In the genomic region with DNA sequence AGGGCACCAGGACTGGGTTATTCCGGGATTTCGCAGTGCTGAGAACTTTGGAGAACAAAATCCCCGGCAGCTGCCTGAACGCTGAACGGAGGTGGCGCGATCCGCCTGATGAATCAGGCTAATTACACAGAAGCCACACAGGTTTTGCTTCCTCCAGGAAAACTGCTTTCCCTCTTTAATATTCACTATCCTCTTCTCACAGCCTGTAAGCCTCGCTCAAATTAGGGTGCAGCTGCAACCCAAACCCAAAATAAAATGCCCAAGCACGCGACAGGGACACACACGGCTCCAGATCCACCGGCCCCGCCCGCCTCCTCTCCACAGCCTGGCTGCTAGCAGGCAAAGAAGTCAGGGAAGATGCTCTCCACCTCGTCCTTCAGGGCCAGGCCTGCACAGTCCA, we compare ENCODE assay signal across 19 cellular contexts. TPM values are rescaled to one million over a fixed set of nuclear protein-coding genes. Genes with fewer than 3 reads are reported as not detected.
"Had no signal": no experiment of that assay in that cellular context is flagged by ENCODE, and none has a peak within 500 bp of the region (broad histone marks: within the 10 kb centered on the region; RNA-seq: fewer than 3 reads in every experiment).

No MANE protein-coding gene starts in this region.

- H3K27me3 Mint-ChIP-seq: activated CD4-positive, alpha-beta T cell treated with anti-CD3 and anti-CD28 coated beads, Interleukin-2, amount 10 ng/mL, durations not matched to agents 7 days and 5 days; activated naive CD8-positive, alpha-beta T cell treated with anti-CD3 and anti-CD28 coated beads for 36 hours had no signal

- H3K4me1 ChIP-seq: heart right ventricle, psoas muscle, stomach had no signal

- H3K27ac Mint-ChIP-seq: activated CD4-positive, alpha-beta T cell treated with anti-CD3 and anti-CD28 coated beads, Interleukin-2, amount 10 ng/mL, durations not matched to agents 7 days and 5 days; activated naive CD8-positive, alpha-beta T cell treated with anti-CD3 and anti-CD28 coated beads for 36 hours; activated T-cell treated with anti-CD3 and anti-CD28 coated beads, Interleukin-2, amount 50 U/mL, for 72 hours; naive thymus-derived CD4-positive, alpha-beta T cell; T-helper 2 cell treated with Interferon-gamma antibody and Interleukin-4, amounts not matched to agents 5 μg/mL and 100 μg/mL, for 36 hours had no signal

- H3K36me3 Mint-ChIP-seq: activated naive CD8-positive, alpha-beta T cell treated with anti-CD3 and anti-CD28 coated beads for 36 hours; naive thymus-derived CD4-positive, alpha-beta T cell had no signal

- ATAC-seq: activated T-cell treated with anti-CD3 and anti-CD28 coated beads, Interleukin-2, amount 50 U/mL, for 72 hours; heart right ventricle; mucosa of descending colon; naive thymus-derived CD4-positive, alpha-beta T cell; psoas muscle; sciatic nerve had no signal

- H3K4me3 Mint-ChIP-seq: activated CD4-positive, alpha-beta T cell treated with anti-CD3 and anti-CD28 coated beads, Interleukin-2, amount 10 ng/mL, durations not matched to agents 7 days and 5 days; activated naive CD8-positive, alpha-beta T cell treated with anti-CD3 and anti-CD28 coated beads for 36 hours; activated T-cell treated with anti-CD3 and anti-CD28 coated beads, Interleukin-2, amount 50 U/mL, for 72 hours; naive thymus-derived CD4-positive, alpha-beta T cell; T-helper 2 cell treated with Interferon-gamma antibody and Interleukin-4, amounts not matched to agents 5 μg/mL and 100 μg/mL, for 36 hours had no signal

- H3K9me3 Mint-ChIP-seq: activated CD4-positive, alpha-beta T cell treated with anti-CD3 and anti-CD28 coated beads, Interleukin-2, amount 10 ng/mL, durations not matched to agents 7 days and 5 days; activated naive CD8-positive, alpha-beta T cell treated with anti-CD3 and anti-CD28 coated beads for 36 hours; activated T-cell treated with anti-CD3 and anti-CD28 coated beads, Interleukin-2, amount 50 U/mL, for 72 hours; T-helper 2 cell treated with Interferon-gamma antibody and Interleukin-4, amounts not matched to agents 5 μg/mL and 100 μg/mL, for 36 hours had no signal

- DNase-seq: activated CD4-positive, alpha-beta T cell treated with anti-CD3 and anti-CD28 coated beads, Interleukin-2, amount 10 ng/mL, durations not matched to agents 7 days and 5 days; activated CD8-positive, alpha-beta memory T cell treated with anti-CD3 and anti-CD28 coated beads, Interleukin-2, amount 50 U/mL, for 48 hours; activated gamma-delta T cell; activated naive CD8-positive, alpha-beta T cell treated with anti-CD3 and anti-CD28 coated beads for 36 hours; activated T-cell treated with anti-CD3 and anti-CD28 coated beads, Interleukin-2, amount 50 U/mL, for 72 hours; dermis blood vessel endothelial cell; heart right ventricle; mucosa of descending colon; naive thymus-derived CD4-positive, alpha-beta T cell; psoas muscle; stimulated activated CD4-positive, alpha-beta T cell treated with anti-CD3 and anti-CD28 coated beads, Interleukin-1b, Interleukin-23, amount 100 ng/mL, for 48 hours; stomach had no signal

- H3K27ac ChIP-seq: heart right ventricle, psoas muscle, stomach had no signal

- H3K36me3 ChIP-seq: heart right ventricle, stomach had no signal

- H3K4me3 ChIP-seq: heart right ventricle, mucosa of descending colon, psoas muscle, stomach had no signal

- H3K9me3 ChIP-seq: heart right ventricle, mucosa of descending colon, psoas muscle, stomach had no signal

- H3K4me1 Mint-ChIP-seq: activated CD4-positive, alpha-beta T cell treated with anti-CD3 and anti-CD28 coated beads, Interleukin-2, amount 10 ng/mL, durations not matched to agents 7 days and 5 days; activated naive CD8-positive, alpha-beta T cell treated with anti-CD3 and anti-CD28 coated beads for 36 hours; naive thymus-derived CD4-positive, alpha-beta T cell had no signal

RNA-seq across cellular contexts. Expression of a gene that starts 6.0 kb away (rescaled TPM):
- total RNA-seq: activated CD4-positive, alpha-beta T cell treated with anti-CD3 and anti-CD28 coated beads, Interleukin-2, amount 10 ng/mL, durations not matched to agents 7 days and 5 days; activated naive CD8-positive, alpha-beta T cell treated with anti-CD3 and anti-CD28 coated beads for 36 hours; activated T-cell treated with anti-CD3 and anti-CD28 coated beads, Interleukin-2, amount 50 U/mL, for 72 hours; cerebellum; dermis blood vessel endothelial cell; epithelial cell of proximal tubule; frontal cortex; heart right ventricle; mucosa of descending colon; naive thymus-derived CD4-positive, alpha-beta T cell; osteoblast; psoas muscle; sciatic nerve; stomach; ureter had no signal

RNA-seq across cellular contexts. Expression of a gene that starts 8.7 kb away (rescaled TPM):
- total RNA-seq: activated naive CD8-positive, alpha-beta T cell treated with anti-CD3 and anti-CD28 coated beads for 36 hours; activated T-cell treated with anti-CD3 and anti-CD28 coated beads, Interleukin-2, amount 50 U/mL, for 72 hours; dermis blood vessel endothelial cell; epithelial cell of proximal tubule; osteoblast had no signal

RNA-seq across cellular contexts. Expression of a gene that starts 30.2 kb away (rescaled TPM):
- total RNA-seq: activated CD4-positive, alpha-beta T cell treated with anti-CD3 and anti-CD28 coated beads, Interleukin-2, amount 10 ng/mL, durations not matched to agents 7 days and 5 days; activated naive CD8-positive, alpha-beta T cell treated with anti-CD3 and anti-CD28 coated beads for 36 hours; activated T-cell treated with anti-CD3 and anti-CD28 coated beads, Interleukin-2, amount 50 U/mL, for 72 hours; cerebellum; dermis blood vessel endothelial cell; epithelial cell of proximal tubule; frontal cortex; heart right ventricle; mucosa of descending colon; naive thymus-derived CD4-positive, alpha-beta T cell; osteoblast; psoas muscle; sciatic nerve; stomach; ureter had no signal

RNA-seq across cellular contexts. Expression of a gene that starts 53.9 kb away (rescaled TPM):
- total RNA-seq: activated CD4-positive, alpha-beta T cell treated with anti-CD3 and anti-CD28 coated beads, Interleukin-2, amount 10 ng/mL, durations not matched to agents 7 days and 5 days; activated naive CD8-positive, alpha-beta T cell treated with anti-CD3 and anti-CD28 coated beads for 36 hours; activated T-cell treated with anti-CD3 and anti-CD28 coated beads, Interleukin-2, amount 50 U/mL, for 72 hours; cerebellum; dermis blood vessel endothelial cell; epithelial cell of proximal tubule; frontal cortex; heart right ventricle; mucosa of descending colon; naive thymus-derived CD4-positive, alpha-beta T cell; osteoblast; psoas muscle; sciatic nerve; stomach; ureter had no signal
